Comparison of ENCODE assay signal across 32 cellular contexts in the genomic region with DNA sequence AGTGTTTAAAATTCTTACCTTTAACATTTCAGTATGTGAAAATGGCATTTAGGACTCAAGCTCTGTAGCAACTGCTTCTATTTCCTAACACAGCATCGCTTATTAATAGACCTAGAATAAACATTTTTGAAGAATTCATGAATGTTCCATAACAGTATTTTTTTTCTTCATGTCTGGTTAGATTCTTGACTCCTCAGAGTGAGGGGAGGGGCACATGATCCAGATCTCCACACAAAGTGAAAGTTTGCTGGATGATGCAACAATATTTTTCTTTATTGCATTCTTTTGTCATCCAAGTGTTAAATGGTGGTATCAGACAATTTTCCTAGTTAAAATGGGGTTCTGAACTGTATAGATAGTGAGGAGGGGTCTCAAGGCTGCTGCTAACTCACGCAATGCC.
DNase-seq lines count a peak whose midpoint lies in the region; ATAC-seq and TF ChIP-seq lines count a peak whose summit lies in the region.
"Had no signal": no experiment of that assay in that cellular context is flagged by ENCODE, and none has a peak within 500 bp of the region (broad histone marks: within the 10 kb centered on the region; RNA-seq: fewer than 3 reads in every experiment).

No MANE protein-coding gene starts in this region.

- peak overlapping the region; percentile 28; the same call in 1 of the 2 replicates for H2AFZ ChIP-seq in GM23248

- H3K79me2 ChIP-seq in GM23248 (ENCODE audit: insufficient read depth): no peaks in the 10 kb centered on the region

- ATAC-seq in HG03460 (IDR thresholded peaks at IDR 0.05; ENCODE audit: unreplicated experiment) (no peak), HG02763 (IDR thresholded peaks at IDR 0.05; ENCODE audit: unreplicated experiment) (no peak)
- ATAC-seq: activated CD8-positive, alpha-beta T cell treated with anti-CD3 and anti-CD28 coated beads, Interleukin-2, amount 10 ng/mL, durations not matched to agents 7 days and 5 days; GM12878; heart right ventricle; left cardiac atrium; mucosa of descending colon; natural killer cell treated with Interleukin-12 subunit alpha and Interleukin-12 subunit beta and Interleukin-15 and Interleukin-18, amount 100 ng/mL, for 72 hours had no signal

- H4K20me1 ChIP-seq in GM23248 (ENCODE audit: insufficient read depth): no peaks in the 10 kb centered on the region
- H4K20me1 ChIP-seq: BLaER1 had no signal

- H3K9me3 ChIP-seq in GM23248 (ENCODE audit: low read depth): no peaks in the 10 kb centered on the region
- no peaks in the 10 kb centered on the region for H3K9me3 ChIP-seq in adipocyte (ENCODE audit: control insufficient read depth, low read length)
- H3K9me3 ChIP-seq: BLaER1, mucosa of descending colon, testis, uterus had no signal

- 59 to 60% methylated on average over 2 of the region's 2 CpGs for WGBS in GM23248 (ENCODE audit: low coverage in 1 of 2, low lambda C conversion rate in 2 of 2, missing lambda C conversion rate in 2 of 2), 2 experiments

- no peaks in the 10 kb centered on the region for H3K9me2 ChIP-seq in GM23248 (ENCODE audit: insufficient read depth)

- H3K27ac ChIP-seq in GM23248: no peak overlapping the region
- H3K27ac ChIP-seq: BLaER1, heart right ventricle, testis, uterus, VCaP had no signal

- in situ Hi-C loops in GM23248 (cut with MboI): no loop called here

- H3K36me3 ChIP-seq in GM23248 (ENCODE audit: low read depth) (no peaks in the 10 kb centered on the region), adipocyte (ENCODE audit: control insufficient read depth, insufficient read depth, low read length, severe bottlenecking) (no peaks in the 10 kb centered on the region)
- H3K36me3 ChIP-seq: BLaER1, heart right ventricle, uterus had no signal

- no peak for TF ChIP-seq CTCF in fibroblast of pulmonary artery (IDR thresholded peaks at IDR 0.05; ENCODE audit: low read length, missing control alignments)

- H3K9ac ChIP-seq in GM23248 (no peak overlapping the region), adipocyte (ENCODE audit: low read length) (no peak overlapping the region)
- H3K9ac ChIP-seq: BLaER1 had no signal

- H3K27me3 ChIP-seq in GM23248 (replicated peaks; ENCODE audit: insufficient read depth) (no peaks in the 10 kb centered on the region), adipocyte (replicated peaks; ENCODE audit: control insufficient read depth, insufficient read depth, low read length) (no peaks in the 10 kb centered on the region)
- H3K27me3 ChIP-seq: BLaER1, heart right ventricle, testis, uterus had no signal

- H3K4me3 ChIP-seq in GM23248 (no peak overlapping the region), adipocyte (ENCODE audit: low read length) (no peak overlapping the region), fibroblast of pulmonary artery (replicated peaks; ENCODE audit: low read depth, low read length) (no peak overlapping the region), skeletal muscle cell (ENCODE audit: low read depth, low read length) (no peak overlapping the region)
- H3K4me3 ChIP-seq: BLaER1, GM12878, heart right ventricle, lung, mucosa of descending colon, smooth muscle cell, testis, uterus had no signal

- no peak overlapping the region for H3K4me2 ChIP-seq in GM23248 (ENCODE audit: unreplicated experiment)
- H3K4me2 ChIP-seq: BLaER1, smooth muscle cell had no signal

- H3K4me1 ChIP-seq in GM23248 (ENCODE audit: insufficient read depth) (no peaks in the 10 kb centered on the region), adipocyte (ENCODE audit: control insufficient read depth, insufficient read depth, low read length) (peaks cover 9% of the 10 kb centered on the region)
- H3K4me1 ChIP-seq: BLaER1, heart right ventricle, testis, uterus had no signal

- H3F3A ChIP-seq in GM23248 (ENCODE audit: insufficient read depth): no peaks in the 10 kb centered on the region

- DNase-seq in GM23248 (no peak), adipocyte (ENCODE audit: low read depth) (peak; percentile 52), fibroblast of pulmonary artery (ENCODE audit: low read depth) (peak; percentile 15), skeletal muscle cell (ENCODE audit: low read depth) (peak; percentile 6), HCEC 1CT (no peak)
- DNase-seq: activated CD4-positive, alpha-beta T cell treated with anti-CD3 and anti-CD28 coated beads for 4 hours; activated naive CD4-positive, alpha-beta T cell treated with anti-CD3 and anti-CD28 coated beads, Interleukin-2, amount 50 U/mL, for 16 hours; anterior cingulate cortex; caudate nucleus; DMS 273 treated with DMSO at 0.1 percent for 48 hours; foreskin melanocyte; H9; heart right ventricle; left cardiac atrium; mucosa of descending colon; NCI-H146; NCI-H446 treated with DMSO at 0.1 percent for 48 hours; NCI-H82; occipital lobe; stimulated activated naive CD4-positive, alpha-beta T cell treated with Interleukin-2 at 50 U/mL for 16 hours; T1000; testis; uterus had no signal

Comparison
In these comparisons a context has a peak if more than half of its experiments do, and no peak if none do; other contexts are left out.
1. DNase-seq: peak in adipocyte (single experiment), fibroblast of pulmonary artery (single experiment) and skeletal muscle cell (single experiment); none in GM23248 (single experiment) and HCEC 1CT (single experiment).